19 cellular contexts compared by ENCODE assay signal in the genomic region with DNA sequence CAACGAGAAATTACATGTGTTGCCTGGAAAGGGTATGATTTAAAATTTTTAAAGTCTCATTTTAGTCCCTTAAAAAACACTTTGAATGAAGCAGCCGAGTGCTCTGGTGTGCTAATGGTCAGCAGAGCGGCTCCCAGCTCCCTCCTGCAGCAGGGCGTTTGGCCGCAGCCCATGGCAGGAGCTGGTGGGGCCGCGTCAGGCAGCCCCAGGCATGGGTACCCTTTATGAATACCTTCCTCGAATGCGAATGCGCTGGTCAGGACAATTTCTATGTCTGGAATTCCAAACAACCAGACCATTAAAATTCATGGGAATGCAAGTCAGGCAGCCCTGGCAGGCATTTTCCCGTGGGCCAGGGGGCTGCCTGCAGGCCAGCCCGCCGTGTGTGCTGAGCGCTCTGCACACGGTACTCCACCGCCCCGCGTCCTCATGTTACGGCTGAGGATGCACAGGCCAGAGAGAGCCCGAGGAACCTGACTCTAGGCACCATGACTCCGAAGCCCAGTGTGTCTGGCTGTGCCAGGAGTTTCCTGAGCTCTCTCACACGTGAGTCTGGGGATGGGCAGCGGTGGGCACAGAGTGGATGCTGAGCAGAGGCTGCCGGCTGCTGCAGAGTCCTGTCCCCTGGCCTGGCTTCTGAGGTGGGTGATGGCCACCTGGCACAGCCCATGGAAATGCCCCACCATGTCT.
"Had no signal": no experiment of that assay in that cellular context is flagged by ENCODE, and none has a peak within 500 bp of the region (broad histone marks: within the 10 kb centered on the region; RNA-seq: fewer than 3 reads in every experiment).

No MANE protein-coding gene starts in this region.

- H3K9me3 ChIP-seq: adrenal gland, psoas muscle, right lobe of liver, stomach, testis had no signal

- H3K36me3 ChIP-seq: adrenal gland, right lobe of liver had no signal

- H3K27ac ChIP-seq: adrenal gland, psoas muscle, right lobe of liver, stomach had no signal

- H3K27me3 ChIP-seq: adrenal gland, right lobe of liver, stomach, testis had no signal

- H3K27me3 Mint-ChIP-seq: activated naive CD4-positive, alpha-beta T cell treated with anti-CD3 and anti-CD28 coated beads, Interleukin-2, amount 50 U/mL, for 24 hours; activated T-helper 17 cell treated with anti-CD3 and anti-CD28 coated beads, Interleukin-2, amount 50 U/mL, for 72 hours had no signal

- H3K4me3 Mint-ChIP-seq: activated naive CD4-positive, alpha-beta T cell treated with anti-CD3 and anti-CD28 coated beads, Interleukin-2, amount 50 U/mL, for 24 hours; activated T-helper 17 cell treated with anti-CD3 and anti-CD28 coated beads, Interleukin-2, amount 50 U/mL, for 72 hours; natural killer cell treated with Interleukin-12 subunit alpha and Interleukin-12 subunit beta and Interleukin-15 and Interleukin-18, amount 100 ng/mL, for 72 hours; WTC11 had no signal

- H3K27ac Mint-ChIP-seq: activated naive CD4-positive, alpha-beta T cell treated with anti-CD3 and anti-CD28 coated beads, Interleukin-2, amount 50 U/mL, for 24 hours; activated T-helper 17 cell treated with anti-CD3 and anti-CD28 coated beads, Interleukin-2, amount 50 U/mL, for 72 hours; natural killer cell treated with Interleukin-12 subunit alpha and Interleukin-12 subunit beta and Interleukin-15 and Interleukin-18, amount 100 ng/mL, for 72 hours had no signal

- H3K4me1 Mint-ChIP-seq: activated T-helper 17 cell treated with anti-CD3 and anti-CD28 coated beads, Interleukin-2, amount 50 U/mL, for 72 hours had no signal

- H3K9me3 Mint-ChIP-seq: activated naive CD4-positive, alpha-beta T cell treated with anti-CD3 and anti-CD28 coated beads, Interleukin-2, amount 50 U/mL, for 24 hours; activated T-helper 17 cell treated with anti-CD3 and anti-CD28 coated beads, Interleukin-2, amount 50 U/mL, for 72 hours; natural killer cell treated with Interleukin-12 subunit alpha and Interleukin-12 subunit beta and Interleukin-15 and Interleukin-18, amount 100 ng/mL, for 72 hours had no signal

- H3K4me3 ChIP-seq: adrenal gland, psoas muscle, right lobe of liver, stomach, testis had no signal

- DNase-seq: activated CD8-positive, alpha-beta memory T cell treated with anti-CD3 and anti-CD28 coated beads for 24 hours; activated T-cell treated with anti-CD3 and anti-CD28 coated beads for 4 hours; caudate nucleus; cortex of kidney; effector CD8-positive, alpha-beta T cell; foreskin fibroblast; glutamatergic neuron; mesendoderm; occipital lobe; stomach; T-helper 2 cell; testis had no signal

- H3K4me1 ChIP-seq: adrenal gland, right lobe of liver had no signal

- H3K36me3 Mint-ChIP-seq: activated naive CD4-positive, alpha-beta T cell treated with anti-CD3 and anti-CD28 coated beads, Interleukin-2, amount 50 U/mL, for 24 hours; natural killer cell treated with Interleukin-12 subunit alpha and Interleukin-12 subunit beta and Interleukin-15 and Interleukin-18, amount 100 ng/mL, for 72 hours had no signal
